Comparison of ENCODE assay signal across 21 cellular contexts in genomic region chr7:116327135-116327534, GRCh38.
"Had no signal": no experiment of that assay in that cellular context is flagged by ENCODE, and none has a peak within 500 bp of the region (broad histone marks: within the 10 kb centered on the region; RNA-seq: fewer than 3 reads in every experiment).

No MANE protein-coding gene starts in this region.

- H3K4me2 ChIP-seq: hepatocyte had no signal

- H3K79me2 ChIP-seq: hepatocyte had no signal

- H3K27me3 ChIP-seq: hepatocyte had no signal

- H2AFZ ChIP-seq: hepatocyte had no signal

- DNase-seq: activated CD4-positive, alpha-beta T cell treated with anti-CD3 and anti-CD28 coated beads, Interleukin-2, amount 10 ng/mL, durations not matched to agents 24 days and 14 days; activated CD4-positive, CD25-positive, alpha-beta regulatory T cell; activated CD8-positive, alpha-beta memory T cell treated with anti-CD3 and anti-CD28 coated beads, Interleukin-2, amount 50 U/mL, for 4 hours; activated CD8-positive, alpha-beta T cell treated with anti-CD3 and anti-CD28 coated beads, Interleukin-2, amount 10 ng/mL, durations not matched to agents 7 days and 5 days; activated gamma-delta T cell; activated T-cell treated with anti-CD3 and anti-CD28 coated beads, Interleukin-2, amount 50 U/mL, for 48 hours; anterior cingulate cortex; endodermal cell; erythroblast; mammary epithelial cell; naive thymus-derived CD4-positive, alpha-beta T cell; stimulated activated CD4-positive, alpha-beta T cell treated with anti-CD3 and anti-CD28 coated beads, Interleukin-15, amount 100 ng/mL, for 24 hours; stimulated activated CD4-positive, alpha-beta T cell treated with anti-CD3 and anti-CD28 coated beads, Interleukin-4, amount 100 ng/mL, for 1 hour; stimulated activated naive CD4-positive, alpha-beta T cell; substantia nigra had no signal

- H3K27ac ChIP-seq: hepatocyte had no signal

- ATAC-seq: activated CD8-positive, alpha-beta T cell treated with anti-CD3 and anti-CD28 coated beads, Interleukin-2, amount 10 ng/mL, durations not matched to agents 7 days and 5 days; activated naive CD4-positive, alpha-beta T cell treated with anti-CD3 and anti-CD28 coated beads, Interleukin-2, amount 50 U/mL, for 72 hours; left lobe of liver; naive thymus-derived CD4-positive, alpha-beta T cell had no signal

- H3K27ac Mint-ChIP-seq: activated CD4-positive, alpha-beta T cell treated with anti-CD3 and anti-CD28 coated beads, Interleukin-2, amount 10 ng/mL, durations not matched to agents 24 days and 14 days; activated CD8-positive, alpha-beta T cell treated with anti-CD3 and anti-CD28 coated beads, Interleukin-2, amount 10 ng/mL, durations not matched to agents 7 days and 5 days; activated naive CD4-positive, alpha-beta T cell treated with anti-CD3 and anti-CD28 coated beads, Interleukin-2, amount 50 U/mL, for 72 hours; endodermal cell; naive thymus-derived CD4-positive, alpha-beta T cell had no signal

- FAIRE-seq: bronchial epithelial cell, keratinocyte had no signal

- H3K4me3 ChIP-seq: hepatocyte, skin epidermis had no signal

- H3K4me1 Mint-ChIP-seq: activated CD4-positive, alpha-beta T cell treated with anti-CD3 and anti-CD28 coated beads, Interleukin-2, amount 10 ng/mL, durations not matched to agents 24 days and 14 days; endodermal cell had no signal

- H3K9me3 Mint-ChIP-seq: activated CD4-positive, alpha-beta T cell treated with anti-CD3 and anti-CD28 coated beads, Interleukin-2, amount 10 ng/mL, durations not matched to agents 24 days and 14 days; activated naive CD4-positive, alpha-beta T cell treated with anti-CD3 and anti-CD28 coated beads, Interleukin-2, amount 50 U/mL, for 72 hours; endodermal cell; naive thymus-derived CD4-positive, alpha-beta T cell had no signal

- H3K4me3 Mint-ChIP-seq: activated CD4-positive, alpha-beta T cell treated with anti-CD3 and anti-CD28 coated beads, Interleukin-2, amount 10 ng/mL, durations not matched to agents 24 days and 14 days; activated CD8-positive, alpha-beta T cell treated with anti-CD3 and anti-CD28 coated beads, Interleukin-2, amount 10 ng/mL, durations not matched to agents 7 days and 5 days; endodermal cell; naive thymus-derived CD4-positive, alpha-beta T cell had no signal

- H3K36me3 Mint-ChIP-seq: activated naive CD4-positive, alpha-beta T cell treated with anti-CD3 and anti-CD28 coated beads, Interleukin-2, amount 50 U/mL, for 72 hours; naive thymus-derived CD4-positive, alpha-beta T cell had no signal
